In genomic region chr7:130070900-130071622, GRCh38 we compare ENCODE assay signal across 8 cellular contexts. TPM values are rescaled to one million over a fixed set of nuclear protein-coding genes. Genes with fewer than 3 reads are reported as not detected.
A peak's percentile ranks its signal among the peaks of the same experiment; 100 is the strongest.
DNase-seq lines count a peak whose midpoint lies in the region; ATAC-seq lines count a peak whose summit lies in the region.

No MANE protein-coding gene starts in this region.

- H3K4me3 ChIP-seq in iPS-18c (ENCODE audit: insufficient read depth, low read depth, low read length), result peak overlapping the region; percentile 85

- no peaks in the 10 kb centered on the region for H3K9me3 Mint-ChIP-seq in T-helper 1 cell treated with Interleukin-12 subunit alpha and Interleukin-12 subunit beta and Interleukin-4 antibody, amounts not matched to agents 30 μg/mL and 1 μg/mL, for 36 hours
- H3K9me3 Mint-ChIP-seq in stimulated activated naive B cell treated with anti-CD40 and anti-IgM and Interleukin-4, amounts not matched to agents 10 μg/mL and 1 μg/mL and 100 μg/mL, for 72 hours, result no peaks in the 10 kb centered on the region

- peaks cover 30% of the 10 kb centered on the region for H3K4me1 Mint-ChIP-seq in T-helper 1 cell treated with Interleukin-12 subunit alpha and Interleukin-12 subunit beta and Interleukin-4 antibody, amounts not matched to agents 30 μg/mL and 1 μg/mL, for 36 hours (ENCODE audit: low read depth)
- peaks cover 25 to 46% of the 10 kb centered on the region in 2 donors for H3K4me1 Mint-ChIP-seq in stimulated activated naive B cell treated with anti-CD40 and anti-IgM and Interleukin-4, amounts not matched to agents 10 μg/mL and 1 μg/mL and 100 μg/mL, for 72 hours

- H3K27ac Mint-ChIP-seq in T-helper 1 cell treated with Interleukin-12 subunit alpha and Interleukin-12 subunit beta and Interleukin-4 antibody, amounts not matched to agents 30 μg/mL and 1 μg/mL, for 36 hours, result peak overlapping the region; percentile 74
- peak overlapping the region; percentile 27 for H3K27ac Mint-ChIP-seq in stimulated activated naive B cell treated with anti-CD40 and anti-IgM and Interleukin-4, amounts not matched to agents 10 μg/mL and 1 μg/mL and 100 μg/mL, for 72 hours

- H3K36me3 Mint-ChIP-seq in T-helper 1 cell treated with Interleukin-12 subunit alpha and Interleukin-12 subunit beta and Interleukin-4 antibody, amounts not matched to agents 30 μg/mL and 1 μg/mL, for 36 hours (ENCODE audit: low read depth), result peaks cover 5% of the 10 kb centered on the region
- peaks cover 7 to 9% of the 10 kb centered on the region in 2 donors for H3K36me3 Mint-ChIP-seq in stimulated activated naive B cell treated with anti-CD40 and anti-IgM and Interleukin-4, amounts not matched to agents 10 μg/mL and 1 μg/mL and 100 μg/mL, for 72 hours

- H3K9me3 ChIP-seq in iPS-18c (ENCODE audit: control insufficient read depth, insufficient read depth, low read length), result no peaks in the 10 kb centered on the region

- H3K27me3 Mint-ChIP-seq in T-helper 1 cell treated with Interleukin-12 subunit alpha and Interleukin-12 subunit beta and Interleukin-4 antibody, amounts not matched to agents 30 μg/mL and 1 μg/mL, for 36 hours (ENCODE audit: low read depth), result no peaks in the 10 kb centered on the region
- H3K27me3 Mint-ChIP-seq in stimulated activated naive B cell treated with anti-CD40 and anti-IgM and Interleukin-4, amounts not matched to agents 10 μg/mL and 1 μg/mL and 100 μg/mL, for 72 hours, result no peaks in the 10 kb centered on the region

- DNase-seq in T-helper 1 cell (no peak), HT1080 (ENCODE audit: low read depth) (peak; percentile 8), amniotic stem cell (lab: John Stamatoyannopoulos, UW) (peak; percentile 20), NCI-H2029 (lab: John Stamatoyannopoulos, UW) (no peak)
- no peak for DNase-seq in stimulated activated naive B cell treated with anti-CD40 and anti-IgM and Interleukin-4, amounts not matched to agents 10 μg/mL and 1 μg/mL and 100 μg/mL, for 72 hours

- no peak for ATAC-seq in stimulated activated naive B cell treated with anti-CD40 and anti-IgM and Interleukin-4, amounts not matched to agents 10 μg/mL and 1 μg/mL and 100 μg/mL, for 72 hours (replicated peaks)
- no peak for ATAC-seq in HG03342 (IDR thresholded peaks at IDR 0.05; ENCODE audit: unreplicated experiment)

- H3K4me3 Mint-ChIP-seq in T-helper 1 cell treated with Interleukin-12 subunit alpha and Interleukin-12 subunit beta and Interleukin-4 antibody, amounts not matched to agents 30 μg/mL and 1 μg/mL, for 36 hours, result peak overlapping the region; percentile 94
- H3K4me3 Mint-ChIP-seq in stimulated activated naive B cell treated with anti-CD40 and anti-IgM and Interleukin-4, amounts not matched to agents 10 μg/mL and 1 μg/mL and 100 μg/mL, for 72 hours, result peak overlapping the region; percentile 86 to 94

RNA-seq across cellular contexts. Expression of gene KLHDC10, which starts 0.7 kb away (rescaled TPM):
- total RNA-seq in HT1080 (2014; rRNA removed; shearing (Covaris generic)), result 7.3 and 13.1 TPM in 2 replicates
- polyA plus RNA-seq in HT1080 (2015; cell fraction: cytosol; rRNA removed), result 6.5 and 8.0 TPM in 2 replicates
- polyA plus RNA-seq in HT1080 (2015; cell fraction: nucleus; rRNA removed), result 10.0 and 10.8 TPM in 2 replicates

RNA-seq across cellular contexts. Expression of gene ZC3HC1, which starts 19.9 kb away (rescaled TPM):
- total RNA-seq in HT1080 (2014; rRNA removed; shearing (Covaris generic)), result 35.0 and 35.2 TPM in 2 replicates
- 25.6 and 26.9 TPM in 2 replicates for polyA plus RNA-seq in HT1080 (2015; cell fraction: cytosol; rRNA removed)
- 31.1 and 38.8 TPM in 2 replicates for polyA plus RNA-seq in HT1080 (2015; cell fraction: nucleus; rRNA removed)

Comparison
In these comparisons a context has a peak if more than half of its experiments do, and no peak if none do; other contexts are left out.
1. DNase-seq: peak in HT1080 (single experiment) and amniotic stem cell (single experiment); none in T-helper 1 cell (0 of 5), stimulated activated naive B cell treated with anti-CD40 and anti-IgM and Interleukin-4, amounts not matched to agents 10 μg/mL and 1 μg/mL and 100 μg/mL, for 72 hours (single experiment) and NCI-H2029 (single experiment).